8 cellular contexts compared by ENCODE assay signal in genomic region chr17:51056813-51057510, GRCh38.
DNase-seq lines count a peak whose midpoint lies in the region; ATAC-seq, FAIRE-seq and TF ChIP-seq lines count a peak whose summit lies in the region.

No MANE protein-coding gene starts in this region.

- H3K27me3 Mint-ChIP-seq in astrocyte (ENCODE audit: low read depth, unreplicated experiment) = no peaks in the 10 kb centered on the region

- peaks cover 40% of the 10 kb centered on the region for H3K79me2 ChIP-seq in astrocyte (ENCODE audit: insufficient read depth, low read length)

- no peaks in the 10 kb centered on the region for H3K9me3 ChIP-seq in astrocyte (ENCODE audit: insufficient read depth, low read depth, low read length)

- H3K27ac Mint-ChIP-seq in astrocyte (ENCODE audit: unreplicated experiment) = peak overlapping the region; percentile 96

- peak overlapping the region; percentile 66 for H3K4me2 ChIP-seq in astrocyte (ENCODE audit: low read length)

- H4K20me1 ChIP-seq in astrocyte (ENCODE audit: insufficient read depth, low read length) = peaks cover 9% of the 10 kb centered on the region

- ATAC-seq in GM18907 (IDR thresholded peaks at IDR 0.05; ENCODE audit: unreplicated experiment) = peak; percentile 54
- peak; percentile 86 to 87 for ATAC-seq in left cardiac atrium
- no peak for ATAC-seq in GM18867 (IDR thresholded peaks at IDR 0.05; ENCODE audit: unreplicated experiment)
- ATAC-seq in GM21529 (IDR thresholded peaks at IDR 0.05; ENCODE audit: unreplicated experiment) = no peak

- intact Hi-C loops in left cardiac atrium (cut with DNase I) = no loop called here

- H3K27me3 ChIP-seq in astrocyte (ENCODE audit: insufficient read depth, low read length) = no peaks in the 10 kb centered on the region

- H3K4me3 ChIP-seq in astrocyte (ENCODE audit: insufficient read depth, low read depth, low read length) = peak overlapping the region; percentile 21

- H3K4me1 Mint-ChIP-seq in astrocyte (ENCODE audit: low read depth, unreplicated experiment) = peaks cover 25% of the 10 kb centered on the region

- H3K27ac ChIP-seq in astrocyte (ENCODE audit: low read depth, low read length) = peak overlapping the region; percentile 82

- no peak for FAIRE-seq in astrocyte (lab: Jason Lieb, UNC)

- no peaks in the 10 kb centered on the region for H3K9me3 Mint-ChIP-seq in astrocyte (ENCODE audit: unreplicated experiment)

- DNase-seq in COR-L47 (lab: John Stamatoyannopoulos, UW) (peak; percentile 12), NCI-H2196 treated with DMSO at 0.1 percent for 48 hours (lab: John Stamatoyannopoulos, UW; ENCODE audit: unreplicated experiment) (peak; percentile 27), astrocyte (ENCODE audit: low read depth) (peak; percentile 100), left cardiac atrium (no peak), retina (peak; percentile 50)

- H3K4me3 Mint-ChIP-seq in astrocyte (ENCODE audit: unreplicated experiment) = peak overlapping the region; percentile 4

- H3K36me3 ChIP-seq in astrocyte (ENCODE audit: insufficient read depth, low read length) = no peaks in the 10 kb centered on the region

- peaks cover 31% of the 10 kb centered on the region for H3K4me1 ChIP-seq in astrocyte (ENCODE audit: insufficient read depth, low read length)

- TF ChIP-seq CTCF in astrocyte (IDR thresholded peaks at IDR 0.05; ENCODE audit: insufficient read depth, low read depth, low read length) = peak; percentile 76

- no peaks in the 10 kb centered on the region for H3K36me3 Mint-ChIP-seq in astrocyte (ENCODE audit: low read depth, unreplicated experiment)

- H2AFZ ChIP-seq in astrocyte (ENCODE audit: low read depth, low read length) = no peak overlapping the region

- H3K9ac ChIP-seq in astrocyte (ENCODE audit: low read length) = peak overlapping the region; percentile 65

Comparison
In these comparisons a context has a peak if more than half of its experiments do, and no peak if none do; other contexts are left out.
1. ATAC-seq: peak in GM18907 (single experiment) and left cardiac atrium (2 of 2); none in GM18867 (single experiment) and GM21529 (single experiment).